Comparison of ENCODE assay signal across 1 cellular context in genomic region chr5:143174714-143175398, GRCh38.
TF ChIP-seq lines count a peak whose summit lies in the region.

No MANE protein-coding gene starts in this region.

TF ChIP-seq in GM12878, 131 proteins besides CTCF, POLR2A, EP300 and RAD21 (continued from another document):
- TF ChIP-seq SRF (IDR thresholded peaks at IDR 0.05; ENCODE audit: low read depth in 2 of 2, low read length in 2 of 2): peak in 1 of 2 experiments; percentile 74; a peak in 2 of 4 replicates
- TF ChIP-seq ZNF217 (IDR thresholded peaks at IDR 0.05): peak; percentile 62
- 0 out of 2 replicates have a peak, but pooled peaks have one; percentile 10 for TF ChIP-seq CREB1 (IDR thresholded peaks at IDR 0.05; ENCODE audit: low read depth)
- no peak for TF ChIP-seq BRCA1 (IDR thresholded peaks at IDR 0.05; ENCODE audit: low read depth, low read length)
- TF ChIP-seq, protein P1, sequence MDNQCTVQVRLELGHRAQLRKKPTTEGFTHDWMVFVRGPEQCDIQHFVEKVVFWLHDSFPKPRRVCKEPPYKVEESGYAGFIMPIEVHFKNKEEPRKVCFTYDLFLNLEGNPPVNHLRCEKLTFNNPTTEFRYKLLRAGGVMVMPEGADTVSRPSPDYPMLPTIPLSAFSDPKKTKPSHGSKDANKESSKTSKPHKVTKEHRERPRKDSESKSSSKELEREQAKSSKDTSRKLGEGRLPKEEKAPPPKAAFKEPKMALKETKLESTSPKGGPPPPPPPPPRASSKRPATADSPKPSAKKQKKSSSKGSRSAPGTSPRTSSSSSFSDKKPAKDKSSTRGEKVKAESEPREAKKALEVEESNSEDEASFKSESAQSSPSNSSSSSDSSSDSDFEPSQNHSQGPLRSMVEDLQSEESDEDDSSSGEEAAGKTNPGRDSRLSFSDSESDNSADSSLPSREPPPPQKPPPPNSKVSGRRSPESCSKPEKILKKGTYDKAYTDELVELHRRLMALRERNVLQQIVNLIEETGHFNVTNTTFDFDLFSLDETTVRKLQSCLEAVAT (IDR thresholded peaks at IDR 0.05): peak; percentile 87
- TF ChIP-seq RUNX3 (IDR thresholded peaks at IDR 0.05; ENCODE audit: low read length): peak; percentile 55; the same call in 1 of the 2 replicates
- TF ChIP-seq MXI1 (IDR thresholded peaks at IDR 0.05; ENCODE audit: low read depth, low read length): peak; percentile 47; the same call in 1 of the 2 replicates
- TF ChIP-seq SP1 (IDR thresholded peaks at IDR 0.05; ENCODE audit: low read depth, low read length): no peak
- peak; percentile 49 to 65; a peak in 2 of 4 replicates for TF ChIP-seq IKZF2 (IDR thresholded peaks at IDR 0.05)
- TF ChIP-seq IKZF1 (conservative IDR thresholded peaks at IDR 0.05): peak; percentile 53
- TF ChIP-seq, protein P2, sequence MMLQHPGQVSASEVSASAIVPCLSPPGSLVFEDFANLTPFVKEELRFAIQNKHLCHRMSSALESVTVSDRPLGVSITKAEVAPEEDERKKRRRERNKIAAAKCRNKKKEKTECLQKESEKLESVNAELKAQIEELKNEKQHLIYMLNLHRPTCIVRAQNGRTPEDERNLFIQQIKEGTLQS (IDR thresholded peaks at IDR 0.05; ENCODE audit: borderline replicate concordance, extremely low read depth, low read depth, low read length): no peak
- peak; percentile 12; the same call in 1 of the 2 replicates for TF ChIP-seq SMC3 (IDR thresholded peaks at IDR 0.05; ENCODE audit: borderline replicate concordance, low read length)
- TF ChIP-seq LARP7 (IDR thresholded peaks at IDR 0.05): no peak
- peak; percentile 20; the same call in 1 of the 2 replicates for TF ChIP-seq JUNB (IDR thresholded peaks at IDR 0.05)
- peak; percentile 56; the same call in 1 of the 2 replicates for TF ChIP-seq ATF2 (IDR thresholded peaks at IDR 0.05; ENCODE audit: low read length)
- peak; percentile 85 for TF ChIP-seq ATF7 (IDR thresholded peaks at IDR 0.05; ENCODE audit: low read depth)
- no peak for TF ChIP-seq RB1 (IDR thresholded peaks at IDR 0.05; ENCODE audit: borderline replicate concordance)
- peak; percentile 74; the same call in 1 of the 2 replicates for TF ChIP-seq TBL1XR1 (IDR thresholded peaks at IDR 0.05; ENCODE audit: low read depth, low read length)
- TF ChIP-seq, protein P3, sequence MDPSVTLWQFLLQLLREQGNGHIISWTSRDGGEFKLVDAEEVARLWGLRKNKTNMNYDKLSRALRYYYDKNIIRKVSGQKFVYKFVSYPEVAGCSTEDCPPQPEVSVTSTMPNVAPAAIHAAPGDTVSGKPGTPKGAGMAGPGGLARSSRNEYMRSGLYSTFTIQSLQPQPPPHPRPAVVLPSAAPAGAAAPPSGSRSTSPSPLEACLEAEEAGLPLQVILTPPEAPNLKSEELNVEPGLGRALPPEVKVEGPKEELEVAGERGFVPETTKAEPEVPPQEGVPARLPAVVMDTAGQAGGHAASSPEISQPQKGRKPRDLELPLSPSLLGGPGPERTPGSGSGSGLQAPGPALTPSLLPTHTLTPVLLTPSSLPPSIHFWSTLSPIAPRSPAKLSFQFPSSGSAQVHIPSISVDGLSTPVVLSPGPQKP (IDR thresholded peaks at IDR 0.05; ENCODE audit: low read depth, low read length): no peak
- TF ChIP-seq TCF12 (IDR thresholded peaks at IDR 0.05; ENCODE audit: low read depth, low read length): 0 out of 2 replicates have a peak, but pooled peaks have one; percentile 34
- peak; percentile 91 for TF ChIP-seq PKNOX1 (IDR thresholded peaks at IDR 0.05)
- TF ChIP-seq CHD2 (IDR thresholded peaks at IDR 0.05; ENCODE audit: borderline replicate concordance, low read depth, low read length): 0 out of 2 replicates have a peak, but pooled peaks have one; percentile 40
- TF ChIP-seq NR2F1 (conservative IDR thresholded peaks at IDR 0.05): peak; percentile 96
- TF ChIP-seq MEF2B (IDR thresholded peaks at IDR 0.05; ENCODE audit: partially characterized antibody, poor library complexity, severe bottlenecking): peak; percentile 78
